1 cellular context compared by ENCODE assay signal in the genomic region with DNA sequence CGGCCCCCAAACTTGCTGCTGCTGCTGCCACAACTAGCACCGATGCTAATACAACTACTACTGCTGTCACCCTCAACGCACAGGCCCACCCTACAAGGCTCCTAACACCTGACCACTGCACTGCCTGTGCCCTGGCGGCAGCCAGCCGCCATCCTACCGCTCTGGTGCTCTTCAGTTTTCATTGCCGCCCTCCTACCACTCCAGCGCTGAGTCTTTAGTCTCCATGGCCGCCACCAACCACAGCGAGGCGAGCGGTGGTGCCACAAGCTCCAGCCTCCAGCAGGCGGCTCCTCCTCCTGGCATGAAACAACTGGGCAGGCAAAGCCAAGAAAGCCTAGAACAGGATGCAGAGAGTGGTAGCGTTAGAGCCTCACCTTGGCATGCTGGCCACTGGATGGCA.
TF ChIP-seq lines count a peak whose summit lies in the region.

No MANE protein-coding gene starts in this region.

TF ChIP-seq in WTC11, 78 proteins besides CTCF, POLR2A, EP300 and RAD21 (continued from another document):
- TF ChIP-seq, protein P1, sequence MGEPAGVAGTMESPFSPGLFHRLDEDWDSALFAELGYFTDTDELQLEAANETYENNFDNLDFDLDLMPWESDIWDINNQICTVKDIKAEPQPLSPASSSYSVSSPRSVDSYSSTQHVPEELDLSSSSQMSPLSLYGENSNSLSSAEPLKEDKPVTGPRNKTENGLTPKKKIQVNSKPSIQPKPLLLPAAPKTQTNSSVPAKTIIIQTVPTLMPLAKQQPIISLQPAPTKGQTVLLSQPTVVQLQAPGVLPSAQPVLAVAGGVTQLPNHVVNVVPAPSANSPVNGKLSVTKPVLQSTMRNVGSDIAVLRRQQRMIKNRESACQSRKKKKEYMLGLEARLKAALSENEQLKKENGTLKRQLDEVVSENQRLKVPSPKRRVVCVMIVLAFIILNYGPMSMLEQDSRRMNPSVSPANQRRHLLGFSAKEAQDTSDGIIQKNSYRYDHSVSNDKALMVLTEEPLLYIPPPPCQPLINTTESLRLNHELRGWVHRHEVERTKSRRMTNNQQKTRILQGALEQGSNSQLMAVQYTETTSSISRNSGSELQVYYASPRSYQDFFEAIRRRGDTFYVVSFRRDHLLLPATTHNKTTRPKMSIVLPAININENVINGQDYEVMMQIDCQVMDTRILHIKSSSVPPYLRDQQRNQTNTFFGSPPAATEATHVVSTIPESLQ (CRISPR knock-in tag; IDR thresholded peaks at IDR 0.05), result no peak
- no peak for TF ChIP-seq ZNF219 (CRISPR knock-in tag; IDR thresholded peaks at IDR 0.05; ENCODE audit: borderline replicate concordance)
- TF ChIP-seq, protein P2, sequence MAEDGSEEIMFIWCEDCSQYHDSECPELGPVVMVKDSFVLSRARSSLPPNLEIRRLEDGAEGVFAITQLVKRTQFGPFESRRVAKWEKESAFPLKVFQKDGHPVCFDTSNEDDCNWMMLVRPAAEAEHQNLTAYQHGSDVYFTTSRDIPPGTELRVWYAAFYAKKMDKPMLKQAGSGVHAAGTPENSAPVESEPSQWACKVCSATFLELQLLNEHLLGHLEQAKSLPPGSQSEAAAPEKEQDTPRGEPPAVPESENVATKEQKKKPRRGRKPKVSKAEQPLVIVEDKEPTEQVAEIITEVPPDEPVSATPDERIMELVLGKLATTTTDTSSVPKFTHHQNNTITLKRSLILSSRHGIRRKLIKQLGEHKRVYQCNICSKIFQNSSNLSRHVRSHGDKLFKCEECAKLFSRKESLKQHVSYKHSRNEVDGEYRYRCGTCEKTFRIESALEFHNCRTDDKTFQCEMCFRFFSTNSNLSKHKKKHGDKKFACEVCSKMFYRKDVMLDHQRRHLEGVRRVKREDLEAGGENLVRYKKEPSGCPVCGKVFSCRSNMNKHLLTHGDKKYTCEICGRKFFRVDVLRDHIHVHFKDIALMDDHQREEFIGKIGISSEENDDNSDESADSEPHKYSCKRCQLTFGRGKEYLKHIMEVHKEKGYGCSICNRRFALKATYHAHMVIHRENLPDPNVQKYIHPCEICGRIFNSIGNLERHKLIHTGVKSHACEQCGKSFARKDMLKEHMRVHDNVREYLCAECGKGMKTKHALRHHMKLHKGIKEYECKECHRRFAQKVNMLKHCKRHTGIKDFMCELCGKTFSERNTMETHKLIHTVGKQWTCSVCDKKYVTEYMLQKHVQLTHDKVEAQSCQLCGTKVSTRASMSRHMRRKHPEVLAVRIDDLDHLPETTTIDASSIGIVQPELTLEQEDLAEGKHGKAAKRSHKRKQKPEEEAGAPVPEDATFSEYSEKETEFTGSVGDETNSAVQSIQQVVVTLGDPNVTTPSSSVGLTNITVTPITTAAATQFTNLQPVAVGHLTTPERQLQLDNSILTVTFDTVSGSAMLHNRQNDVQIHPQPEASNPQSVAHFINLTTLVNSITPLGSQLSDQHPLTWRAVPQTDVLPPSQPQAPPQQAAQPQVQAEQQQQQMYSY (CRISPR knock-in tag; IDR thresholded peaks at IDR 0.05), result no peak
- no peak for TF ChIP-seq CREM (CRISPR knock-in tag; IDR thresholded peaks at IDR 0.05)
- TF ChIP-seq, protein P3, sequence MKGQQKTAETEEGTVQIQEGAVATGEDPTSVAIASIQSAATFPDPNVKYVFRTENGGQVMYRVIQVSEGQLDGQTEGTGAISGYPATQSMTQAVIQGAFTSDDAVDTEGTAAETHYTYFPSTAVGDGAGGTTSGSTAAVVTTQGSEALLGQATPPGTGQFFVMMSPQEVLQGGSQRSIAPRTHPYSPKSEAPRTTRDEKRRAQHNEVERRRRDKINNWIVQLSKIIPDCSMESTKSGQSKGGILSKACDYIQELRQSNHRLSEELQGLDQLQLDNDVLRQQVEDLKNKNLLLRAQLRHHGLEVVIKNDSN (CRISPR knock-in tag; IDR thresholded peaks at IDR 0.05), result no peak
TF ChIP-seq in WTC11: peak in this region for 0.
